1 cellular context compared by ENCODE assay signal in genomic region chr12:54134395-54134794, GRCh38.
TF ChIP-seq lines count a peak whose summit lies in the region.

No MANE protein-coding gene starts in this region.

TF ChIP-seq in HepG2, 621 proteins besides CTCF, POLR2A, EP300 and RAD21 (continued from another document):
- no peak for TF ChIP-seq THRA (CRISPR knock-in tag; IDR thresholded peaks at IDR 0.05; ENCODE audit: borderline replicate concordance)
- TF ChIP-seq MZF1 (CRISPR knock-in tag; IDR thresholded peaks at IDR 0.05; ENCODE audit: borderline replicate concordance) = no peak
- TF ChIP-seq ZKSCAN1 (IDR thresholded peaks at IDR 0.05; ENCODE audit: low read length) = no peak
- no peak for TF ChIP-seq ZNF577 (CRISPR knock-in tag; IDR thresholded peaks at IDR 0.05; ENCODE audit: borderline replicate concordance, low read depth)
- TF ChIP-seq GATAD2A (CRISPR knock-in tag; IDR thresholded peaks at IDR 0.05) = 0 out of 2 replicates have a peak, but pooled peaks have one; percentile 16
- TF ChIP-seq ZNF570 (CRISPR knock-in tag; IDR thresholded peaks at IDR 0.05; ENCODE audit: borderline replicate concordance) = no peak
- TF ChIP-seq TIGD3 (CRISPR knock-in tag; IDR thresholded peaks at IDR 0.05; ENCODE audit: borderline replicate concordance) = no peak
- no peak for TF ChIP-seq PRPF4 (IDR thresholded peaks at IDR 0.05; ENCODE audit: low read depth, low read length, poor library complexity, severe bottlenecking)
- peak; percentile 48 for TF ChIP-seq CEBPG (CRISPR knock-in tag; IDR thresholded peaks at IDR 0.05)
- no peak for TF ChIP-seq ZNF382 (CRISPR knock-in tag; IDR thresholded peaks at IDR 0.05; ENCODE audit: borderline replicate concordance)
- TF ChIP-seq HNF1A (IDR thresholded peaks at IDR 0.05; ENCODE audit: low read depth) = no peak
- 0 out of 2 replicates have a peak, but pooled peaks have one; percentile 43 for TF ChIP-seq HNF1A (CRISPR knock-in tag; IDR thresholded peaks at IDR 0.05; ENCODE audit: borderline replicate concordance)
- peak; percentile 13; the same call in 1 of the 2 replicates for TF ChIP-seq FOXA3 (CRISPR knock-in tag; IDR thresholded peaks at IDR 0.05)
- no peak for TF ChIP-seq SPEN (CRISPR knock-in tag; IDR thresholded peaks at IDR 0.05; ENCODE audit: low read depth)
- no peak for TF ChIP-seq ZNF142 (CRISPR knock-in tag; IDR thresholded peaks at IDR 0.05)
- TF ChIP-seq ZSCAN25 (CRISPR knock-in tag; IDR thresholded peaks at IDR 0.05) = no peak
TF ChIP-seq in HepG2: peak in this region for 5.
